9 cellular contexts compared by ENCODE assay signal in genomic region chr2:126568734-126569133, GRCh38.
"Had no signal": no experiment of that assay in that cellular context is flagged by ENCODE, and none has a peak within 500 bp of the region (broad histone marks: within the 10 kb centered on the region; RNA-seq: fewer than 3 reads in every experiment).

No MANE protein-coding gene starts in this region.

- FAIRE-seq: H1, H54, HTR-8/SVneo had no signal

- DNase-seq: H9, HCEC 1CT, IMR-90, KG1 had no signal

- ATAC-seq: GM23338, K562 had no signal
